14 cellular contexts compared by ENCODE assay signal in genomic region chr20:56328861-56329260, GRCh38. TPM values are rescaled to one million over a fixed set of nuclear protein-coding genes. Genes with fewer than 3 reads are reported as not detected.
DNase-seq lines count a peak whose midpoint lies in the region; ATAC-seq, FAIRE-seq and TF ChIP-seq lines count a peak whose summit lies in the region.
"Had no signal": no experiment of that assay in that cellular context is flagged by ENCODE, and none has a peak within 500 bp of the region (broad histone marks: within the 10 kb centered on the region; RNA-seq: fewer than 3 reads in every experiment).

No MANE protein-coding gene starts in this region.

- intact Hi-C loops in K562 (cut with micrococcal nuclease) = no loop called here

- H3K27me3 ChIP-seq in K562 (ENCODE audit: control insufficient read depth in 2 of 2, insufficient read depth in 2 of 2, low read length in 2 of 2) = no peaks in the 10 kb centered on the region
- H3K27me3 ChIP-seq: gastrocnemius medialis had no signal

- in situ Hi-C loops in K562 (cut with MboI) = no loop called here

- no peak overlapping the region for H3K4me2 ChIP-seq in K562 (ENCODE audit: insufficient read depth, low read length)

- TF ChIP-seq RAD21 in K562 (CRISPR knock-in tag; conservative IDR thresholded peaks at IDR 0.05 in 1 of 2, IDR thresholded peaks at IDR 0.05 in 1 of 2) = no peak

- H3K4me1 ChIP-seq in K562 (replicated peaks in 1 of 2; ENCODE audit: control insufficient read depth in 2 of 2, insufficient read depth in 2 of 2, low read length in 2 of 2) = no peaks in the 10 kb centered on the region
- H3K4me1 ChIP-seq: gastrocnemius medialis had no signal

- peak; percentile 18 for DNase-seq in activated CD4-positive, alpha-beta T cell treated with anti-CD3 and anti-CD28 coated beads for 48 hours
- DNase-seq in activated CD4-positive, alpha-beta T cell treated with anti-CD3 and anti-CD28 coated beads for 1 hour = no peak
- DNase-seq in NAMALWA (ENCODE audit: low spot score) (peak; percentile 23), K562 (ENCODE audit: extremely low read depth in 1 of 4, low spot score in 3 of 4) (peak in 1 of 4 experiments; percentile 22), myocyte (ENCODE audit: low read depth) (peak; percentile 44), pons (ENCODE audit: low spot score) (no peak), medulla oblongata (ENCODE audit: extremely low spot score) (no peak)
- DNase-seq: gastrocnemius medialis, NCI-H1105, NCI-H524 treated with DMSO at 0.1 percent for 48 hours had no signal

- no peaks in the 10 kb centered on the region for H3K9me3 ChIP-seq in K562 (replicated peaks; ENCODE audit: control insufficient read depth, insufficient read depth, low read depth, low read length)
- H3K9me3 ChIP-seq: gastrocnemius medialis, neutrophil had no signal

- FAIRE-seq in K562 (lab: Jason Lieb, UNC) = no peak

- TF ChIP-seq CTCF in K562 (IDR thresholded peaks at IDR 0.05 in 2 of 3, conservative IDR thresholded peaks at IDR 0.05 in 1 of 3; ENCODE audit: insufficient read depth in 2 of 3, low read depth in 1 of 3, low read length in 3 of 3) = no peak

- TF ChIP-seq EP300 in K562 (IDR thresholded peaks at IDR 0.05; ENCODE audit: low read length) = no peak

- no peaks in the 10 kb centered on the region for H3K79me2 ChIP-seq in K562 (ENCODE audit: control insufficient read depth, insufficient read depth, low read length)

- no peak for TF ChIP-seq POLR2A in K562 (conservative IDR thresholded peaks at IDR 0.05)

- H2AFZ ChIP-seq in K562 (ENCODE audit: low read depth, low read length) = no peak overlapping the region

- H3K27ac ChIP-seq in K562 (ENCODE audit: extremely low read depth, low read depth, low read length) = no peak overlapping the region
- H3K27ac ChIP-seq: gastrocnemius medialis, neutrophil, SK-N-MC had no signal

- no TSS peak for BruUV-seq in K562 (replicated peaks; lab: Mats Ljungman, UMichigan)

- H3K4me3 ChIP-seq in K562 = no peak overlapping the region
- H3K4me3 ChIP-seq: gastrocnemius medialis, SK-N-MC had no signal

- no peaks in the 10 kb centered on the region for H3K36me3 ChIP-seq in K562 (ENCODE audit: control insufficient read depth, insufficient read depth, low read length)
- H3K36me3 ChIP-seq: gastrocnemius medialis, neutrophil had no signal

- no peaks in the 10 kb centered on the region for H4K20me1 ChIP-seq in K562 (replicated peaks; ENCODE audit: control insufficient read depth, insufficient read depth, low read length)

- CTCF ChIA-PET in K562 (lab: Yijun Ruan, JAX; ENCODE audit: low intra/inter-chr PET ratio) = no interaction called here

- no peaks in the 10 kb centered on the region for H3K9me1 ChIP-seq in K562 (ENCODE audit: control insufficient read depth, insufficient read depth, low read length)

- H3K9ac ChIP-seq in K562 (ENCODE audit: insufficient read depth in 1 of 2, low read depth in 2 of 2, low read length in 2 of 2) = no peak overlapping the region

- 0% methylated on average over 5 of the region's 5 CpGs for WGBS in K562 (ENCODE audit: insufficient coverage, low coverage, missing lambda C conversion rate)

- POLR2A ChIA-PET in K562 (lab: Yijun Ruan, JAX) = no interaction called here

- no peak for ATAC-seq in K562
- no peak for ATAC-seq in HG02763 (IDR thresholded peaks at IDR 0.05; ENCODE audit: unreplicated experiment)
- ATAC-seq: gastrocnemius medialis, left lobe of liver had no signal

TF ChIP-seq in K562, 482 proteins besides CTCF, POLR2A, EP300 and RAD21:
- TF ChIP-seq EHMT2 (IDR thresholded peaks at IDR 0.05) (peak; percentile 97), ZNF347 (CRISPR knock-in tag; IDR thresholded peaks at IDR 0.05; ENCODE audit: low read depth) (no peak), HOXB6 (CRISPR knock-in tag; IDR thresholded peaks at IDR 0.05; ENCODE audit: borderline replicate concordance) (no peak), U2AF2 (optimal IDR thresholded peaks at IDR 0.05; ENCODE audit: low read depth, low read length) (no peak), PATZ1 (CRISPR knock-in tag; IDR thresholded peaks at IDR 0.05; ENCODE audit: borderline replicate concordance) (no peak), HNRNPH1 (optimal IDR thresholded peaks at IDR 0.05; ENCODE audit: low read depth, low read length) (no peak), GTF2A2 (tag; IDR thresholded peaks at IDR 0.05) (no peak), HNRNPK (IDR thresholded peaks at IDR 0.05; ENCODE audit: low read depth, low read length, poor library complexity, severe bottlenecking) (no peak), MIER1 (IDR thresholded peaks at IDR 0.05; ENCODE audit: low read depth) (peak; percentile 92), HMGN3 (IDR thresholded peaks at IDR 0.05; ENCODE audit: borderline replicate concordance, extremely low read depth, insufficient read length, low read depth, low read length) (no peak)
- TF ChIP-seq, protein P1, sequence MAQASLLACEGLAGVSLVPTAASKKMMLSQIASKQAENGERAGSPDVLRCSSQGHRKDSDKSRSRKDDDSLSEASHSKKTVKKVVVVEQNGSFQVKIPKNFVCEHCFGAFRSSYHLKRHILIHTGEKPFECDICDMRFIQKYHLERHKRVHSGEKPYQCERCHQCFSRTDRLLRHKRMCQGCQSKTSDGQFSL (CRISPR knock-in tag; IDR thresholded peaks at IDR 0.05) = no peak
- TF ChIP-seq, protein P1 (tag; IDR thresholded peaks at IDR 0.05) = no peak
- TF ChIP-seq, protein P2, sequence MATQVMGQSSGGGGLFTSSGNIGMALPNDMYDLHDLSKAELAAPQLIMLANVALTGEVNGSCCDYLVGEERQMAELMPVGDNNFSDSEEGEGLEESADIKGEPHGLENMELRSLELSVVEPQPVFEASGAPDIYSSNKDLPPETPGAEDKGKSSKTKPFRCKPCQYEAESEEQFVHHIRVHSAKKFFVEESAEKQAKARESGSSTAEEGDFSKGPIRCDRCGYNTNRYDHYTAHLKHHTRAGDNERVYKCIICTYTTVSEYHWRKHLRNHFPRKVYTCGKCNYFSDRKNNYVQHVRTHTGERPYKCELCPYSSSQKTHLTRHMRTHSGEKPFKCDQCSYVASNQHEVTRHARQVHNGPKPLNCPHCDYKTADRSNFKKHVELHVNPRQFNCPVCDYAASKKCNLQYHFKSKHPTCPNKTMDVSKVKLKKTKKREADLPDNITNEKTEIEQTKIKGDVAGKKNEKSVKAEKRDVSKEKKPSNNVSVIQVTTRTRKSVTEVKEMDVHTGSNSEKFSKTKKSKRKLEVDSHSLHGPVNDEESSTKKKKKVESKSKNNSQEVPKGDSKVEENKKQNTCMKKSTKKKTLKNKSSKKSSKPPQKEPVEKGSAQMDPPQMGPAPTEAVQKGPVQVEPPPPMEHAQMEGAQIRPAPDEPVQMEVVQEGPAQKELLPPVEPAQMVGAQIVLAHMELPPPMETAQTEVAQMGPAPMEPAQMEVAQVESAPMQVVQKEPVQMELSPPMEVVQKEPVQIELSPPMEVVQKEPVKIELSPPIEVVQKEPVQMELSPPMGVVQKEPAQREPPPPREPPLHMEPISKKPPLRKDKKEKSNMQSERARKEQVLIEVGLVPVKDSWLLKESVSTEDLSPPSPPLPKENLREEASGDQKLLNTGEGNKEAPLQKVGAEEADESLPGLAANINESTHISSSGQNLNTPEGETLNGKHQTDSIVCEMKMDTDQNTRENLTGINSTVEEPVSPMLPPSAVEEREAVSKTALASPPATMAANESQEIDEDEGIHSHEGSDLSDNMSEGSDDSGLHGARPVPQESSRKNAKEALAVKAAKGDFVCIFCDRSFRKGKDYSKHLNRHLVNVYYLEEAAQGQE (CRISPR knock-in tag; IDR thresholded peaks at IDR 0.05; ENCODE audit: low read depth) = peak; percentile 89

RNA-seq across cellular contexts. Expression of gene FAM210B, which starts 29.9 kb away (rescaled TPM):
- total RNA-seq in K562 (2011; cell fraction: chromatin; rRNA removed; ENCODE audit: low replicate concordance) = 34.2 and 45.4 TPM in 2 replicates
- 42.5 and 44.3 TPM in 2 replicates for total RNA-seq in K562 (2011; cell fraction: nucleolus; rRNA removed)
- 54.1 and 75.7 TPM in 2 replicates for total RNA-seq in K562 (2011; cell fraction: nucleoplasm; rRNA removed)
- total RNA-seq in K562 (2014; rRNA removed) (42.1 and 45.8 TPM in 2 replicates), K562 (2014; rRNA removed; fragmentation: Illumina TruSeq; extraction: Trizol) (58.1 and 61.2 TPM in 2 replicates), K562 (2015; rRNA removed; fragmentation: Illumina TruSeq; extraction: Trizol) (37.5 and 39.0 TPM in 2 replicates), K562 (2021) (47.6 and 53.9 TPM in 2 replicates), myocyte (42.6 and 54.5 TPM in 2 replicates)
- polyA plus RNA-seq in K562 (2011; rRNA removed) (69.9 and 87.3 TPM in 2 replicates), K562 (2014; fragmentation: Illumina TruSeq; extraction: Trizol) (69.3 and 83.3 TPM in 2 replicates), K562 (2014; fragmentation: Nextera tagmentation; extraction: Ambion mirVana) (10 to 100 TPM; 12.1 to 21.4 TPM), K562 (2014; rRNA removed) (56.0 and 60.7 TPM in 2 replicates)
- 37.8 and 50.3 TPM in 2 replicates for polyA plus RNA-seq in K562 (2011; cell fraction: cytosol; rRNA removed)
- polyA plus RNA-seq in K562 (2011; cell fraction: nucleus; rRNA removed) = 22.8 and 26.7 TPM in 2 replicates
- 44.3 and 72.0 TPM in 2 replicates for polyA plus RNA-seq in K562 (2012)
- polyA minus RNA-seq in K562 (2011; rRNA and poly(A)+ RNA removed) = 46.0 and 53.8 TPM in 2 replicates
- polyA minus RNA-seq in K562 (2011; cell fraction: cytosol; rRNA and poly(A)+ RNA removed) = 20.9 and 25.4 TPM in 2 replicates
- polyA minus RNA-seq in K562 (2011; cell fraction: nucleus; rRNA and poly(A)+ RNA removed) = 19.5 and 23.7 TPM in 2 replicates
- polyA plus RNA-seq in myocyte (2012) = 33.8 TPM

Comparison
In these comparisons a context has a peak if more than half of its experiments do, and no peak if none do; other contexts are left out.
1. DNase-seq: peak in activated CD4-positive, alpha-beta T cell treated with anti-CD3 and anti-CD28 coated beads for 48 hours (single experiment), NAMALWA (single experiment) and myocyte (single experiment); none in activated CD4-positive, alpha-beta T cell treated with anti-CD3 and anti-CD28 coated beads for 1 hour (single experiment), pons (single experiment) and medulla oblongata (single experiment).